ENCODE assay signal across 8 cellular contexts in the genomic region with DNA sequence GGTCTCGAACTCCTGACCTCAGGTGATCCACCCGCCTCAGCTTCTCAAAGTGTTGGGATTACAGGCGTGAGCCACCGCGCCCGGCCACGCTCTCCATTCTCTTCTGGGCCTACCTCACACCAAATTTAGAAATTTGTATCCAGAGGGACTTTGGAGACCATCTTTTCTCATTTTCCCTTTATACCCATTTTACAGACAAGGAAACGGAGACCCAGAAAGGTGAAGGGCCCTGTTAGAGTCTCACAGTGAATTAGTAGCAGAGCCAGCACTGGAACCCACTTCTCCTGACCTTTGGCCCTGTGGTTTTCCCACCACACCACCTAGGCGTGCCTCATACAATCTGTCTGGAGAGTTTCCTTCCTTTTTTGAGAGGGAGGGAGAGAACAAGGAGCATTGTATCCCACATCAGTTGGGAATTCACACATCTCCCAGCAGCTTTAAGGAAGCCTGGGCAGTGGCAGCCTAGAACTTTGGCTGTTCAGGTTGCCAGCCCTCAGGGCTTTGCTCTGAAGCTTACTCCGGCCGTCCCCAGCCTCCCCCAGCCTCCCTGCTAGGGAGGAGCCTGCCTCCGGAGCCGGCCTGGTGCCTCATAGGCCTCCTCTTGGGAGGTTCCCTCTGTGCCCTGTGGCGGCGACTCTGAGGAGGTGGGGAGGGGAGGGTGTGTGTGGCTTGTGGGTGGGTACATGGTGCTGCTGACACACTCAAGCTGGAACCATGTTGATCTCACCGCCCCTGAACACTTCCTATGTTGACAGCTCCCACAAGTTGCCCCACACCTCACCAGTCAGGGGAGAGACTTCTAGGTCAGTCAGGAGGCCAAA.
DNase-seq lines count a peak whose midpoint lies in the region; ATAC-seq and TF ChIP-seq lines count a peak whose summit lies in the region.

No MANE protein-coding gene starts in this region.

- H3K4me3 ChIP-seq in HEK293 (ENCODE audit: low read depth, low read length), result no peak overlapping the region
- no peak overlapping the region for H3K4me3 ChIP-seq in fibroblast of mammary gland (ENCODE audit: control insufficient read depth, low read depth, low read length)

- peak; percentile 58 for DNase-seq in activated CD8-positive, alpha-beta memory T cell treated with anti-CD3 and anti-CD28 coated beads, Interleukin-2, amount 50 U/mL, for 1 hour (ENCODE audit: extremely low read depth)
- DNase-seq in fibroblast of mammary gland (ENCODE audit: low read depth) (peak; percentile 67), NCI-H1694 treated with DMSO at 0.1 percent for 48 hours (lab: John Stamatoyannopoulos, UW) (no peak), NCI-H146 (lab: John Stamatoyannopoulos, UW) (no peak)
- DNase-seq in stimulated activated CD4-positive, alpha-beta T cell treated with anti-CD3 and anti-CD28 coated beads, Interleukin-4, amount 100 ng/mL, for 1 hour, result peak; percentile 29

- POLR2A ChIA-PET in HEK293 (lab: Yijun Ruan, JAX), result no interaction called here

- peaks cover 9 to 73% of the 10 kb centered on the region in 2 experiments; a peak in 2 of 3 replicates for H3K36me3 ChIP-seq in HEK293 (ENCODE audit: control insufficient read depth in 2 of 2, insufficient read depth in 1 of 2, low read length in 2 of 2)

- TF ChIP-seq CTCF in HEK293 (tag by site-specific recombination; IDR thresholded peaks at IDR 0.05), result no peak
- TF ChIP-seq CTCF in fibroblast of mammary gland (conservative IDR thresholded peaks at IDR 0.05; ENCODE audit: control insufficient read depth, insufficient read depth, low read depth, low read length), result no peak

- CTCF ChIA-PET in HEK293 (lab: Yijun Ruan, JAX), result no interaction called here

- no peaks in the 10 kb centered on the region for H3K9me3 ChIP-seq in HEK293 (ENCODE audit: control insufficient read depth, insufficient read depth, low read depth, low read length)

- H3K4me1 ChIP-seq in HEK293 (ENCODE audit: control insufficient read depth, insufficient read depth, low read length), result no peaks in the 10 kb centered on the region

- ATAC-seq in GM18502 (IDR thresholded peaks at IDR 0.05; ENCODE audit: poor library complexity, unreplicated experiment) (no peak), HG02798 (IDR thresholded peaks at IDR 0.05; ENCODE audit: poor library complexity, unreplicated experiment) (no peak)

- no peak overlapping the region for H3K27ac ChIP-seq in HEK293 (ENCODE audit: extremely low read depth, low read depth, low read length)

TF ChIP-seq in HEK293, 187 proteins besides CTCF, POLR2A, EP300 and RAD21:
- TF ChIP-seq WT1 (tag by site-specific recombination; IDR thresholded peaks at IDR 0.05) (0 out of 2 replicates have a peak, but pooled peaks have one; percentile 18), KLF1 (tag by site-specific recombination; IDR thresholded peaks at IDR 0.05) (peak; percentile 66), ZNF202 (tag by site-specific recombination; IDR thresholded peaks at IDR 0.05; ENCODE audit: borderline replicate concordance) (no peak), EGR2 (tag by site-specific recombination; IDR thresholded peaks at IDR 0.05; ENCODE audit: low read depth) (peak; percentile 57), ZFHX2 (tag by site-specific recombination; conservative IDR thresholded peaks at IDR 0.05) (peak; percentile 66)

Comparison
In these comparisons a context has a peak if more than half of its experiments do, and no peak if none do; other contexts are left out.
1. DNase-seq: peak in activated CD8-positive, alpha-beta memory T cell treated with anti-CD3 and anti-CD28 coated beads, Interleukin-2, amount 50 U/mL, for 1 hour (single experiment), fibroblast of mammary gland (single experiment) and stimulated activated CD4-positive, alpha-beta T cell treated with anti-CD3 and anti-CD28 coated beads, Interleukin-4, amount 100 ng/mL, for 1 hour (single experiment); none in NCI-H1694 treated with DMSO at 0.1 percent for 48 hours (single experiment) and NCI-H146 (single experiment).